21 cellular contexts compared by ENCODE assay signal in genomic region chr14:95346820-95347219, GRCh38.
DNase-seq lines count a peak whose midpoint lies in the region; ATAC-seq, FAIRE-seq and TF ChIP-seq lines count a peak whose summit lies in the region.
"Had no signal": no experiment of that assay in that cellular context is flagged by ENCODE, and none has a peak within 500 bp of the region (broad histone marks: within the 10 kb centered on the region; RNA-seq: fewer than 3 reads in every experiment).

No MANE protein-coding gene starts in this region.

- in situ Hi-C loops in ACHN (cut with HindIII; ENCODE audit: low pct_ligation_motif_present, low pct_unique_long_range_greater_than_20kb, low sequenced_read_pairs) (no loop called here), astrocyte of the spinal cord (cut with HindIII; ENCODE audit: low sequenced_read_pairs) (no loop called here)

- peak; percentile 38 for FAIRE-seq in HTR-8/SVneo (lab: Jason Lieb, UNC)
- FAIRE-seq: GM12878 had no signal

- DNase-seq in ACHN (peak; percentile 66), HTR-8/SVneo (ENCODE audit: insufficient read length, low spot score) (peak; percentile 49), astrocyte of the spinal cord (ENCODE audit: low read depth, low spot score) (peak; percentile 10), kidney tubule cell (ENCODE audit: low spot score) (peak; percentile 82), NCI-H1930 (lab: John Stamatoyannopoulos, UW) (no peak)
- DNase-seq in stimulated activated naive CD8-positive, alpha-beta T cell treated with anti-CD3 and anti-CD28 coated beads, Interleukin-15, Interleukin-2, amounts not matched to agents 100 U/mL and 50 U/mL, for 24 hours = no peak
- DNase-seq in stimulated activated naive B cell treated with anti-CD40 and anti-IgM and Interleukin-4, amounts not matched to agents 10 μg/mL and 1 μg/mL and 100 μg/mL, for 72 hours = no peak
- DNase-seq: activated effector memory CD4-positive, alpha-beta T cell treated with anti-CD3 and anti-CD28 coated beads, Interleukin-2, amount 50 U/mL, for 16 hours; activated naive CD8-positive, alpha-beta T cell treated with anti-CD3 and anti-CD28 coated beads, Interleukin-2, amount 50 U/mL, for 24 hours; kidney glomerular epithelial cell; natural killer cell; NCI-H1105 treated with DMSO at 0.1 percent for 48 hours; NCI-H524 treated with DMSO at 0.1 percent for 48 hours; T-cell had no signal

- no peak overlapping the region for H3K4me3 Mint-ChIP-seq in stimulated activated naive B cell treated with anti-CD40 and anti-IgM and Interleukin-4, amounts not matched to agents 10 μg/mL and 1 μg/mL and 100 μg/mL, for 72 hours
- H3K4me3 Mint-ChIP-seq: activated naive CD8-positive, alpha-beta T cell treated with anti-CD3 and anti-CD28 coated beads, Interleukin-2, amount 50 U/mL, for 24 hours; dendritic cell treated with granulocyte-macrophage colony-stimulating factor and Interleukin-4, amounts not matched to agents 40 ng/mL and 50 ng/mL, for 4 days; memory B cell; natural killer cell; T-cell had no signal

- no peak for TF ChIP-seq CTCF in astrocyte of the spinal cord (IDR thresholded peaks at IDR 0.05; ENCODE audit: low read depth, low read length)

- no peak overlapping the region for H3K4me3 ChIP-seq in astrocyte of the spinal cord (ENCODE audit: low read depth, low read length)
- H3K4me3 ChIP-seq: GM12878, thoracic aorta had no signal

- H3K36me3 Mint-ChIP-seq in stimulated activated naive B cell treated with anti-CD40 and anti-IgM and Interleukin-4, amounts not matched to agents 10 μg/mL and 1 μg/mL and 100 μg/mL, for 72 hours = no peaks in the 10 kb centered on the region
- H3K36me3 Mint-ChIP-seq: memory B cell, natural killer cell, T-cell had no signal

- no peak for ATAC-seq in HG02763 (IDR thresholded peaks at IDR 0.05; ENCODE audit: unreplicated experiment)
- no peak for ATAC-seq in stimulated activated naive CD8-positive, alpha-beta T cell treated with anti-CD3 and anti-CD28 coated beads, Interleukin-15, Interleukin-2, amounts not matched to agents 100 U/mL and 50 U/mL, for 24 hours
- no peak for ATAC-seq in stimulated activated naive B cell treated with anti-CD40 and anti-IgM and Interleukin-4, amounts not matched to agents 10 μg/mL and 1 μg/mL and 100 μg/mL, for 72 hours (replicated peaks)
- ATAC-seq: activated naive CD8-positive, alpha-beta T cell treated with anti-CD3 and anti-CD28 coated beads, Interleukin-2, amount 50 U/mL, for 24 hours; GM12878; natural killer cell; Right ventricle myocardium inferior; sciatic nerve; T-cell had no signal

- H3K27ac Mint-ChIP-seq in stimulated activated naive B cell treated with anti-CD40 and anti-IgM and Interleukin-4, amounts not matched to agents 10 μg/mL and 1 μg/mL and 100 μg/mL, for 72 hours = no peak overlapping the region
- H3K27ac Mint-ChIP-seq: activated naive CD8-positive, alpha-beta T cell treated with anti-CD3 and anti-CD28 coated beads, Interleukin-2, amount 50 U/mL, for 24 hours; dendritic cell treated with granulocyte-macrophage colony-stimulating factor and Interleukin-4, amounts not matched to agents 40 ng/mL and 50 ng/mL, for 4 days; memory B cell; natural killer cell; T-cell had no signal

- H3K27me3 Mint-ChIP-seq in stimulated activated naive B cell treated with anti-CD40 and anti-IgM and Interleukin-4, amounts not matched to agents 10 μg/mL and 1 μg/mL and 100 μg/mL, for 72 hours = no peaks in the 10 kb centered on the region
- H3K27me3 Mint-ChIP-seq: memory B cell had no signal

- peaks cover 0 to 1% of the 10 kb centered on the region in 2 donors for H3K4me1 Mint-ChIP-seq in stimulated activated naive B cell treated with anti-CD40 and anti-IgM and Interleukin-4, amounts not matched to agents 10 μg/mL and 1 μg/mL and 100 μg/mL, for 72 hours
- H3K4me1 Mint-ChIP-seq: activated naive CD8-positive, alpha-beta T cell treated with anti-CD3 and anti-CD28 coated beads, Interleukin-2, amount 50 U/mL, for 24 hours; memory B cell; natural killer cell; T-cell had no signal

- no peaks in the 10 kb centered on the region for H3K9me3 Mint-ChIP-seq in stimulated activated naive B cell treated with anti-CD40 and anti-IgM and Interleukin-4, amounts not matched to agents 10 μg/mL and 1 μg/mL and 100 μg/mL, for 72 hours
- H3K9me3 Mint-ChIP-seq: activated naive CD8-positive, alpha-beta T cell treated with anti-CD3 and anti-CD28 coated beads, Interleukin-2, amount 50 U/mL, for 24 hours; dendritic cell treated with granulocyte-macrophage colony-stimulating factor and Interleukin-4, amounts not matched to agents 40 ng/mL and 50 ng/mL, for 4 days; memory B cell; natural killer cell; T-cell had no signal

Comparison
In these comparisons a context has a peak if more than half of its experiments do, and no peak if none do; other contexts are left out.
1. DNase-seq: peak in ACHN (single experiment), HTR-8/SVneo (single experiment), astrocyte of the spinal cord (single experiment) and kidney tubule cell (single experiment); none in NCI-H1930 (0 of 2), stimulated activated naive CD8-positive, alpha-beta T cell treated with anti-CD3 and anti-CD28 coated beads, Interleukin-15, Interleukin-2, amounts not matched to agents 100 U/mL and 50 U/mL, for 24 hours (single experiment) and stimulated activated naive B cell treated with anti-CD40 and anti-IgM and Interleukin-4, amounts not matched to agents 10 μg/mL and 1 μg/mL and 100 μg/mL, for 72 hours (single experiment).